Comparison of ENCODE assay signal across 21 cellular contexts in genomic region chr4:139776235-139776634, GRCh38.
DNase-seq lines count a peak whose midpoint lies in the region; ATAC-seq, FAIRE-seq and TF ChIP-seq lines count a peak whose summit lies in the region.
"Had no signal": no experiment of that assay in that cellular context is flagged by ENCODE, and none has a peak within 500 bp of the region (broad histone marks: within the 10 kb centered on the region; RNA-seq: fewer than 3 reads in every experiment).

No MANE protein-coding gene starts in this region.

- H3K9me3 ChIP-seq in astrocyte (ENCODE audit: insufficient read depth, low read depth, low read length), result no peaks in the 10 kb centered on the region

- no peaks in the 10 kb centered on the region for H3K36me3 Mint-ChIP-seq in astrocyte (ENCODE audit: low read depth, unreplicated experiment)
- no peaks in the 10 kb centered on the region for H3K36me3 Mint-ChIP-seq in nephron (ENCODE audit: low read depth)

- no peak overlapping the region for H3K4me3 ChIP-seq in astrocyte (ENCODE audit: insufficient read depth, low read depth, low read length)

- no peak overlapping the region for H3K9ac ChIP-seq in astrocyte (ENCODE audit: low read length)
- H3K9ac ChIP-seq: KMS-11 had no signal

- H3K9me3 Mint-ChIP-seq in astrocyte (ENCODE audit: unreplicated experiment) (no peaks in the 10 kb centered on the region), nephron (no peaks in the 10 kb centered on the region)

- peak overlapping the region; percentile 18 for H3K4me3 Mint-ChIP-seq in astrocyte (ENCODE audit: unreplicated experiment)
- H3K4me3 Mint-ChIP-seq in nephron, result no peak overlapping the region

- no peaks in the 10 kb centered on the region for H3K79me2 ChIP-seq in astrocyte (ENCODE audit: insufficient read depth, low read length)

- H3K27ac Mint-ChIP-seq in astrocyte (ENCODE audit: unreplicated experiment) (no peak overlapping the region), nephron (peak overlapping the region in 2 of 3 experiments; percentile 31 to 70)

- H3K4me1 Mint-ChIP-seq in astrocyte (ENCODE audit: low read depth, unreplicated experiment) (peaks cover 7% of the 10 kb centered on the region), nephron (peaks cover 46% of the 10 kb centered on the region)

- FAIRE-seq in astrocyte (lab: Jason Lieb, UNC), result no peak
- FAIRE-seq: GM19239 had no signal

- no peak for ATAC-seq in HG03571 (IDR thresholded peaks at IDR 0.05; ENCODE audit: unreplicated experiment)
- ATAC-seq: PC-3 had no signal

- no peaks in the 10 kb centered on the region for H3K36me3 ChIP-seq in astrocyte (ENCODE audit: insufficient read depth, low read length)

- H3K27me3 Mint-ChIP-seq in astrocyte (ENCODE audit: low read depth, unreplicated experiment), result peaks cover 2% of the 10 kb centered on the region
- H3K27me3 Mint-ChIP-seq in nephron (ENCODE audit: low read depth), result no peaks in the 10 kb centered on the region

- no peaks in the 10 kb centered on the region for H3K27me3 ChIP-seq in astrocyte (ENCODE audit: insufficient read depth, low read length)

- DNase-seq in SK-N-DZ (ENCODE audit: low spot score), result peak; percentile 57
- no peak for DNase-seq in astrocyte (ENCODE audit: low read depth)
- DNase-seq in DMS153 (lab: John Stamatoyannopoulos, UW), result no peak
- DNase-seq in inferior parietal cortex (ENCODE audit: extremely low spot score), result no peak
- no peak for DNase-seq in activated CD8-positive, alpha-beta memory T cell treated with anti-CD3 and anti-CD28 coated beads, Interleukin-2, amount 50 U/mL, for 48 hours
- DNase-seq: ACHN, DMS 273 treated with DMSO at 0.1 percent for 48 hours, GF-D8, MV-4-11, NCI-H1417 treated with DMSO at 0.1 percent for 48 hours, NCI-H1930, NCI-H226, NCI-H524, NCI-H82, PC-3, RPMI8226, SHP77 treated with DMSO at 0.1 percent for 48 hours had no signal

- H3K4me2 ChIP-seq in astrocyte (ENCODE audit: low read length), result no peak overlapping the region
- H3K4me2 ChIP-seq: KMS-11 had no signal

- H3K27ac ChIP-seq in astrocyte (ENCODE audit: low read depth, low read length), result no peak overlapping the region
- H3K27ac ChIP-seq: KMS-11 had no signal

- TF ChIP-seq CTCF in astrocyte (IDR thresholded peaks at IDR 0.05; ENCODE audit: insufficient read depth, low read depth, low read length), result no peak
- no peak for TF ChIP-seq CTCF in nephron (IDR thresholded peaks at IDR 0.05; ENCODE audit: unreplicated experiment in 3 of 3)

- no peaks in the 10 kb centered on the region for H4K20me1 ChIP-seq in astrocyte (ENCODE audit: insufficient read depth, low read length)

- H3K4me1 ChIP-seq in astrocyte (ENCODE audit: insufficient read depth, low read length), result no peaks in the 10 kb centered on the region

- H2AFZ ChIP-seq in astrocyte (ENCODE audit: low read depth, low read length), result no peak overlapping the region
